ENCODE assay signal across 16 cellular contexts in genomic region chr10:101967119-101967518, GRCh38.
DNase-seq lines count a peak whose midpoint lies in the region; ATAC-seq and TF ChIP-seq lines count a peak whose summit lies in the region.
"Had no signal": no experiment of that assay in that cellular context is flagged by ENCODE, and none has a peak within 500 bp of the region (broad histone marks: within the 10 kb centered on the region; RNA-seq: fewer than 3 reads in every experiment).

No MANE protein-coding gene starts in this region.

- no peaks in the 10 kb centered on the region for H3K9me3 Mint-ChIP-seq in stimulated activated memory B cell treated with anti-CD40 and anti-IgM and Interleukin-4, amounts not matched to agents 10 μg/mL and 1 μg/mL and 100 μg/mL, for 72 hours
- H3K9me3 Mint-ChIP-seq: CD8-positive, alpha-beta T cell had no signal

- H3K9me1 ChIP-seq in IMR-90 (ENCODE audit: insufficient read depth, low read length), result peaks cover 4% of the 10 kb centered on the region

- peaks cover 29% of the 10 kb centered on the region for H3K36me3 Mint-ChIP-seq in stimulated activated memory B cell treated with anti-CD40 and anti-IgM and Interleukin-4, amounts not matched to agents 10 μg/mL and 1 μg/mL and 100 μg/mL, for 72 hours

- H3K9ac ChIP-seq in IMR-90 (ENCODE audit: low read depth, low read length) (no peak overlapping the region), SU-DHL-6 (ENCODE audit: low read length) (peak overlapping the region; percentile 12; the same call in 1 of the 2 replicates)

- H4K5ac ChIP-seq in IMR-90 (ENCODE audit: low read depth, low read length), result no peak overlapping the region

- no peak for ATAC-seq in IMR-90 (ENCODE audit: low read depth)
- ATAC-seq in stimulated activated memory B cell treated with anti-CD40 and anti-IgM and Interleukin-4, amounts not matched to agents 10 μg/mL and 1 μg/mL and 100 μg/mL, for 72 hours, result no peak
- no peak for ATAC-seq in GM18505 (IDR thresholded peaks at IDR 0.05; ENCODE audit: unreplicated experiment)
- ATAC-seq in GM21576 (IDR thresholded peaks at IDR 0.05; ENCODE audit: unreplicated experiment), result no peak
- ATAC-seq: CD8-positive, alpha-beta T cell; K562 had no signal

- H2BK20ac ChIP-seq in IMR-90 (ENCODE audit: low read depth, low read length), result no peak overlapping the region

- H2BK120ac ChIP-seq in IMR-90 (ENCODE audit: low read depth, low read length), result no peak overlapping the region

- H3K27ac ChIP-seq in IMR-90 (ENCODE audit: insufficient read depth, low read length) (no peak overlapping the region), SU-DHL-6 (ENCODE audit: low read depth, low read length) (peak overlapping the region; percentile 58), left ventricle myocardium inferior (replicated peaks) (peak overlapping the region; percentile 90)
- H3K27ac ChIP-seq: Peyer's patch had no signal

- CTCF ChIA-PET in IMR-90 (lab: Yijun Ruan, JAX), result interaction anchor here (0.6 kb wide), 1 partner anchor 131 kb away, joined by 3 read pairs; no protein-coding TSS in a partner anchor

- no peak overlapping the region for H4K91ac ChIP-seq in IMR-90 (ENCODE audit: insufficient read depth, low read depth, low read length)

- TF ChIP-seq CTCF in IMR-90 (conservative IDR thresholded peaks at IDR 0.05; ENCODE audit: low read depth, low read length), result no peak
- no peak for TF ChIP-seq CTCF in SU-DHL-6 (IDR thresholded peaks at IDR 0.05; ENCODE audit: insufficient read depth, low read length, poor library complexity, severe bottlenecking)
- TF ChIP-seq CTCF in left ventricle myocardium inferior (IDR thresholded peaks at IDR 0.05; ENCODE audit: borderline replicate concordance), result no peak

- BruUV-seq in IMR-90 (replicated peaks; lab: Mats Ljungman, UMichigan), result no TSS peak

- H3K18ac ChIP-seq in IMR-90 (ENCODE audit: low read depth, low read length), result no peak overlapping the region

- no peak overlapping the region for H2AK9ac ChIP-seq in IMR-90 (replicated peaks; ENCODE audit: low read depth, low read length, poor library complexity)

- H3K27ac Mint-ChIP-seq in stimulated activated memory B cell treated with anti-CD40 and anti-IgM and Interleukin-4, amounts not matched to agents 10 μg/mL and 1 μg/mL and 100 μg/mL, for 72 hours, result peak overlapping the region; percentile 90
- H3K27ac Mint-ChIP-seq: CD8-positive, alpha-beta T cell had no signal

- H3K4me3 ChIP-seq in IMR-90 (ENCODE audit: insufficient read depth, low read depth, low read length) (no peak overlapping the region), SU-DHL-6 (ENCODE audit: insufficient read depth, low read length, poor library complexity, severe bottlenecking) (no peak overlapping the region), left ventricle myocardium inferior (peak overlapping the region; percentile 35)
- H3K4me3 ChIP-seq: K562, Peyer's patch had no signal

- no peaks in the 10 kb centered on the region for H3K27me3 Mint-ChIP-seq in stimulated activated memory B cell treated with anti-CD40 and anti-IgM and Interleukin-4, amounts not matched to agents 10 μg/mL and 1 μg/mL and 100 μg/mL, for 72 hours

- H3K23ac ChIP-seq in IMR-90 (ENCODE audit: low read depth, low read length), result no peak overlapping the region

- H3K27me3 ChIP-seq in IMR-90 (ENCODE audit: control insufficient read depth, insufficient read depth, low read length) (no peaks in the 10 kb centered on the region), SU-DHL-6 (ENCODE audit: low read length) (no peaks in the 10 kb centered on the region), left ventricle myocardium inferior (ENCODE audit: low read depth) (no peaks in the 10 kb centered on the region)
- H3K27me3 ChIP-seq: BE2C, Peyer's patch had no signal

- no peak for TF ChIP-seq RAD21 in IMR-90 (IDR thresholded peaks at IDR 0.05; ENCODE audit: low read length)

- H3K9me3 ChIP-seq in IMR-90 (ENCODE audit: control insufficient read depth, insufficient read depth, low read length) (no peaks in the 10 kb centered on the region), SU-DHL-6 (ENCODE audit: insufficient read depth, low read length) (no peaks in the 10 kb centered on the region), left ventricle myocardium inferior (replicated peaks) (no peaks in the 10 kb centered on the region)
- H3K9me3 ChIP-seq: BE2C, Peyer's patch had no signal

- intact Hi-C loops in IMR-90 (cut with micrococcal nuclease), result loop anchor here (5.0 kb wide), 2 partner anchors 45 to 60 kb away; no protein-coding TSS in a partner anchor
- intact Hi-C loops in left ventricle myocardium inferior (cut with micrococcal nuclease), result loop anchor here (5.0 kb wide), 1 partner anchor 80 kb away; no protein-coding TSS in a partner anchor

- H3K4me3 Mint-ChIP-seq in stimulated activated memory B cell treated with anti-CD40 and anti-IgM and Interleukin-4, amounts not matched to agents 10 μg/mL and 1 μg/mL and 100 μg/mL, for 72 hours, result no peak overlapping the region
- H3K4me3 Mint-ChIP-seq: CD8-positive, alpha-beta T cell had no signal

- H3K4me2 ChIP-seq in IMR-90 (ENCODE audit: low read depth, low read length) (no peak overlapping the region), SU-DHL-6 (ENCODE audit: low read depth, low read length, poor library complexity, severe bottlenecking) (peak overlapping the region; percentile 15)

- peaks cover 66% of the 10 kb centered on the region for H3K4me1 Mint-ChIP-seq in stimulated activated memory B cell treated with anti-CD40 and anti-IgM and Interleukin-4, amounts not matched to agents 10 μg/mL and 1 μg/mL and 100 μg/mL, for 72 hours

- 0 out of 2 replicates have a peak overlapping the region, but pooled peaks have one; percentile 45 for H3K14ac ChIP-seq in IMR-90 (replicated peaks; ENCODE audit: low read depth, low read length)

- no peaks in the 10 kb centered on the region for H3K9me2 ChIP-seq in SU-DHL-6 (replicated peaks; ENCODE audit: insufficient read depth, low read length)

- TF ChIP-seq POLR2A in IMR-90 (IDR thresholded peaks at IDR 0.05; ENCODE audit: low read depth, low read length), result no peak
- no peak for TF ChIP-seq POLR2A in GM18505 (IDR thresholded peaks at IDR 0.05; ENCODE audit: borderline replicate concordance, extremely low read depth, insufficient read depth, insufficient read length)

- no peak overlapping the region for H2BK15ac ChIP-seq in IMR-90 (ENCODE audit: low read depth, low read length)

- dilution Hi-C loops in IMR-90 (cut with HindIII; ENCODE audit: low sequenced_read_pairs, unreplicated experiment), result no loop called here

- no peak overlapping the region for H3K56ac ChIP-seq in IMR-90 (ENCODE audit: extremely low read depth, insufficient read depth, low read length)

- no peak overlapping the region; the same call in 1 of the 2 replicates for H3K4ac ChIP-seq in IMR-90 (ENCODE audit: low read depth, low read length)

- POLR2A ChIA-PET in IMR-90 (lab: Charles Lee; ENCODE audit: unreplicated experiment), result no interaction called here

- WGBS in IMR-90 (ENCODE audit: extremely low coverage in 2 of 2, insufficient read length in 1 of 2), 2 experiments, result no CpG with 5 or more reads among the region's 2 CpGs

- peaks cover 6% of the 10 kb centered on the region for H3K4me1 ChIP-seq in IMR-90 (ENCODE audit: control insufficient read depth, insufficient read depth, low read length)
- H3K4me1 ChIP-seq in left ventricle myocardium inferior, result peaks cover 64% of the 10 kb centered on the region
- H3K4me1 ChIP-seq: BE2C had no signal

- H2AFZ ChIP-seq in IMR-90 (replicated peaks; ENCODE audit: low read length, poor library complexity) (no peak overlapping the region), SU-DHL-6 (ENCODE audit: low read depth, low read length, severe bottlenecking) (no peak overlapping the region)

- DNase-seq in IMR-90, result no peak
- no peak for DNase-seq in left ventricle myocardium inferior
- DNase-seq in stimulated activated naive CD4-positive, alpha-beta T cell (lab: John Stamatoyannopoulos, UW), result no peak
- DNase-seq: ACHN; BE2C; CD8-positive, alpha-beta T cell; NCI-H1092 treated with DMSO at 0.1 percent for 48 hours; NCI-H1694; NCI-H774; Peyer's patch; SHP77 treated with DMSO at 0.1 percent for 48 hours had no signal

- in situ Hi-C loops in IMR-90 (cut with MboI; ENCODE audit: low sequenced_read_pairs), result no loop called here

- peaks cover 4% of the 10 kb centered on the region for H3K36me3 ChIP-seq in IMR-90 (ENCODE audit: control insufficient read depth, insufficient read depth, low read length)
- 0 out of 2 replicates have a peak, but pooled peaks cover 6% of the 10 kb centered on the region for H3K36me3 ChIP-seq in SU-DHL-6 (ENCODE audit: low read length)
- peaks cover 13% of the 10 kb centered on the region for H3K36me3 ChIP-seq in left ventricle myocardium inferior

- H4K20me1 ChIP-seq in IMR-90 (ENCODE audit: insufficient read depth, low read length) (no peaks in the 10 kb centered on the region), SU-DHL-6 (ENCODE audit: low read depth, low read length) (no peaks in the 10 kb centered on the region)

- H3K79me2 ChIP-seq in SU-DHL-6 (ENCODE audit: insufficient read depth, low read length), result no peaks in the 10 kb centered on the region

- no peak overlapping the region for H2BK5ac ChIP-seq in IMR-90 (ENCODE audit: low read depth, low read length, poor library complexity, severe bottlenecking)

- H3K79me1 ChIP-seq in IMR-90 (ENCODE audit: low read depth in 1 of 2, low read length in 2 of 2), result peaks cover 0 to 19% of the 10 kb centered on the region in 2 experiments; a peak in 2 of 4 replicates

- no peak overlapping the region for H4K8ac ChIP-seq in IMR-90 (ENCODE audit: low read depth in 2 of 2, low read length in 2 of 2)

- peaks cover 6% of the 10 kb centered on the region for H3F3A ChIP-seq in SU-DHL-6 (ENCODE audit: insufficient read depth)

- H2AK5ac ChIP-seq in IMR-90 (ENCODE audit: low read depth, low read length), result peak overlapping the region; percentile 14; the same call in 1 of the 2 replicates

TF ChIP-seq in IMR-90, 13 proteins besides CTCF, POLR2A, EP300 and RAD21:
- TF ChIP-seq RFX5 (IDR thresholded peaks at IDR 0.05; ENCODE audit: low read depth, low read length) (no peak), RCOR1 (IDR thresholded peaks at IDR 0.05; ENCODE audit: insufficient replicate concordance, low read length) (no peak), SMC3 (IDR thresholded peaks at IDR 0.05; ENCODE audit: low read depth, low read length) (no peak), MXI1 (IDR thresholded peaks at IDR 0.05; ENCODE audit: borderline replicate concordance, low read depth, low read length) (no peak)
TF ChIP-seq in IMR-90: peak in this region for 0.
